Comparison of ENCODE assay signal across 1 cellular context in genomic region chr20:2800590-2801458, GRCh38.
TF ChIP-seq lines count a peak whose summit lies in the region.

TSS of gene CPXM1 (minus strand) at chr20:2800627. CDS start at chr20:2800572, 55 bp downstream.

TF ChIP-seq in HepG2, 621 proteins besides CTCF, POLR2A, EP300 and RAD21 (continued from another document):
- TF ChIP-seq, protein P1, sequence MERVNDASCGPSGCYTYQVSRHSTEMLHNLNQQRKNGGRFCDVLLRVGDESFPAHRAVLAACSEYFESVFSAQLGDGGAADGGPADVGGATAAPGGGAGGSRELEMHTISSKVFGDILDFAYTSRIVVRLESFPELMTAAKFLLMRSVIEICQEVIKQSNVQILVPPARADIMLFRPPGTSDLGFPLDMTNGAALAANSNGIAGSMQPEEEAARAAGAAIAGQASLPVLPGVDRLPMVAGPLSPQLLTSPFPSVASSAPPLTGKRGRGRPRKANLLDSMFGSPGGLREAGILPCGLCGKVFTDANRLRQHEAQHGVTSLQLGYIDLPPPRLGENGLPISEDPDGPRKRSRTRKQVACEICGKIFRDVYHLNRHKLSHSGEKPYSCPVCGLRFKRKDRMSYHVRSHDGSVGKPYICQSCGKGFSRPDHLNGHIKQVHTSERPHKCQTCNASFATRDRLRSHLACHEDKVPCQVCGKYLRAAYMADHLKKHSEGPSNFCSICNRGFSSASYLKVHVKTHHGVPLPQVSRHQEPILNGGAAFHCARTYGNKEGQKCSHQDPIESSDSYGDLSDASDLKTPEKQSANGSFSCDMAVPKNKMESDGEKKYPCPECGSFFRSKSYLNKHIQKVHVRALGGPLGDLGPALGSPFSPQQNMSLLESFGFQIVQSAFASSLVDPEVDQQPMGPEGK (CRISPR knock-in tag; IDR thresholded peaks at IDR 0.05): no peak
- TF ChIP-seq GTF2F1 (IDR thresholded peaks at IDR 0.05; ENCODE audit: low read length) (no peak), TEAD3 (CRISPR knock-in tag; optimal IDR thresholded peaks at IDR 0.05; ENCODE audit: borderline replicate concordance) (no peak), GATA4 (IDR thresholded peaks at IDR 0.05; ENCODE audit: borderline replicate concordance, low read depth) (no peak), HNRNPK (IDR thresholded peaks at IDR 0.05; ENCODE audit: low read depth, low read length, poor library complexity, severe bottlenecking) (peak; percentile 13), AGO2 (optimal IDR thresholded peaks at IDR 0.05; ENCODE audit: low read depth, low read length) (no peak), FIP1L1 (IDR thresholded peaks at IDR 0.05; ENCODE audit: borderline replicate concordance, insufficient read depth, low read depth, low read length) (no peak), DR1 (CRISPR knock-in tag; IDR thresholded peaks at IDR 0.05) (no peak), ATAD3A (CRISPR knock-in tag; IDR thresholded peaks at IDR 0.05) (no peak), FOXJ3 (CRISPR knock-in tag; IDR thresholded peaks at IDR 0.05; ENCODE audit: borderline replicate concordance) (no peak), CHD2 (IDR thresholded peaks at IDR 0.05; ENCODE audit: low read depth, low read length) (no peak), TFAP4 (IDR thresholded peaks at IDR 0.05; ENCODE audit: borderline replicate concordance, low read depth) (no peak), ZNF574 (CRISPR knock-in tag; IDR thresholded peaks at IDR 0.05) (no peak), SP5 (CRISPR knock-in tag; IDR thresholded peaks at IDR 0.05; ENCODE audit: borderline replicate concordance, low read depth) (no peak), RBAK (CRISPR knock-in tag; IDR thresholded peaks at IDR 0.05) (no peak), AKAP8 (CRISPR knock-in tag; IDR thresholded peaks at IDR 0.05) (no peak), ZBTB39 (CRISPR knock-in tag; IDR thresholded peaks at IDR 0.05) (no peak), ZNF652 (CRISPR knock-in tag; IDR thresholded peaks at IDR 0.05; ENCODE audit: borderline replicate concordance, low read depth) (no peak), REL (CRISPR knock-in tag; conservative IDR thresholded peaks at IDR 0.05) (no peak), ZNF768 (CRISPR knock-in tag; IDR thresholded peaks at IDR 0.05) (0 out of 2 replicates have a peak, but pooled peaks have one; percentile 17)
- TF ChIP-seq, protein P2, sequence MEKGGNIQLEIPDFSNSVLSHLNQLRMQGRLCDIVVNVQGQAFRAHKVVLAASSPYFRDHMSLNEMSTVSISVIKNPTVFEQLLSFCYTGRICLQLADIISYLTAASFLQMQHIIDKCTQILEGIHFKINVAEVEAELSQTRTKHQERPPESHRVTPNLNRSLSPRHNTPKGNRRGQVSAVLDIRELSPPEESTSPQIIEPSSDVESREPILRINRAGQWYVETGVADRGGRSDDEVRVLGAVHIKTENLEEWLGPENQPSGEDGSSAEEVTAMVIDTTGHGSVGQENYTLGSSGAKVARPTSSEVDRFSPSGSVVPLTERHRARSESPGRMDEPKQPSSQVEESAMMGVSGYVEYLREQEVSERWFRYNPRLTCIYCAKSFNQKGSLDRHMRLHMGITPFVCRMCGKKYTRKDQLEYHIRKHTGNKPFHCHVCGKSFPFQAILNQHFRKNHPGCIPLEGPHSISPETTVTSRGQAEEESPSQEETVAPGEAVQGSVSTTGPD (CRISPR knock-in tag; IDR thresholded peaks at IDR 0.05): no peak
